1 cellular context compared by ENCODE assay signal in genomic region chr21:33841561-33841960, GRCh38.
TF ChIP-seq lines count a peak whose summit lies in the region.

No MANE protein-coding gene starts in this region.

TF ChIP-seq in GM23338, 12 proteins besides CTCF, POLR2A, EP300 and RAD21 (continued from another document):
- TF ChIP-seq ZNF462 (CRISPR knock-in tag; IDR thresholded peaks at IDR 0.05): no peak
- TF ChIP-seq CREB1 (CRISPR knock-in tag; IDR thresholded peaks at IDR 0.05; ENCODE audit: low read depth): no peak
- no peak for TF ChIP-seq REST (IDR thresholded peaks at IDR 0.05; ENCODE audit: unreplicated experiment)
- TF ChIP-seq NANOG (IDR thresholded peaks at IDR 0.05; ENCODE audit: borderline replicate concordance): no peak
- TF ChIP-seq JUNB (IDR thresholded peaks at IDR 0.05; ENCODE audit: unreplicated experiment): no peak
- TF ChIP-seq ZNF114 (CRISPR knock-in tag; IDR thresholded peaks at IDR 0.05): no peak
- no peak for TF ChIP-seq ETS1 (IDR thresholded peaks at IDR 0.05)
- TF ChIP-seq POLR2AphosphoS5 (IDR thresholded peaks at IDR 0.05; ENCODE audit: low read depth): no peak
- no peak for TF ChIP-seq EZH2phosphoT487 (IDR thresholded peaks at IDR 0.05; ENCODE audit: unreplicated experiment)
- no peak for TF ChIP-seq ZNF331 (CRISPR knock-in tag; IDR thresholded peaks at IDR 0.05; ENCODE audit: low read depth)
- TF ChIP-seq STAT1 (IDR thresholded peaks at IDR 0.05; ENCODE audit: unreplicated experiment): no peak
TF ChIP-seq in GM23338: peak in this region for 0.
